8 cellular contexts compared by ENCODE assay signal in the genomic region with DNA sequence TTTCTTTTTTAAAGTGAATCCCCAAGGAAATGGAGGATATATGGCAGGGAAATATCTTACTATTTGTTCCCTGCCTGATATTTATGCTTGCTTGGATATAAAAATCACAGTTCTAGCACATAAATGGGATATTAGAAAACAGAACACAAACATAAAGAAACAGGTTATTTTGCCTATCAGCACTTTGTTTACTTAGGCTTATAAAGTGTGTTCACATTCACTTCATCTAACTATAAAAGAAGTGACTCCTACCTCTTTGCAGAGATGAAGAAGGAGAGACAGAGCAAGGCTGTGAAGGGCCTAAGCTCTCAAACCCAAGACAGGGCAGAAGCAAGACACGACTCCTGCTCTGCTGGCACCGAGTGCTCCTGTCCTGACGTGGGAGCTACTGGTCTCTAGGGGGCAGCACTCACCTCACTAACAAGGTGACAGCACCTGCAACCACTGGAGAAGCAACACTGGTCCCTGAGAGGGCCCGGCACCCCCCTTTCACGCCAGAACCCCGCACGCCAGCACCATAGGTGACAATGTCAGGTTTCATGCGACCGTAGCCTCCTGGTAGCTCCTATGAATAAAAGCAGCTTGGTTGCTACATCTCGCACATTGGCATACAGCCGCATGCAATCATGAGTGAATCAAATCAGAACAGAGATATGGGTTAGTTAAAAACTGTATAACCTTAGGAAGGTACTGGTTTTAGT. TPM values are rescaled to one million over a fixed set of nuclear protein-coding genes. Genes with fewer than 3 reads are reported as not detected.
DNase-seq lines count a peak whose midpoint lies in the region; ATAC-seq and TF ChIP-seq lines count a peak whose summit lies in the region.

No MANE protein-coding gene starts in this region.

- peak; percentile 61 for DNase-seq in DMS153 treated with DMSO at 0.1 percent for 48 hours (lab: John Stamatoyannopoulos, UW; ENCODE audit: unreplicated experiment)
- peak; percentile 30 for DNase-seq in NCI-H510A treated with DMSO at 0.1 percent for 48 hours (lab: John Stamatoyannopoulos, UW)
- peak; percentile 67 to 75 for DNase-seq in activated CD4-positive, alpha-beta T cell treated with anti-CD3 and anti-CD28 coated beads, Interleukin-2, amount 50 U/mL, for 48 hours
- DNase-seq in effector CD8-positive, alpha-beta T cell (lab: John Stamatoyannopoulos, UW) = peak; percentile 49
- peak in 1 of 2 experiments; percentile 58 for DNase-seq in mesothelial cell of epicardium (ENCODE audit: low spot score in 2 of 2, unreplicated experiment in 2 of 2)
- DNase-seq in stimulated activated CD8-positive, alpha-beta memory T cell treated with anti-CD3 and anti-CD28 coated beads, Interleukin-7, amount 100 ng/mL, for 48 hours (ENCODE audit: extremely low read depth in 1 of 2, low read depth in 1 of 2) = peak; percentile 20 to 61
- DNase-seq in NCI-H128 (lab: John Stamatoyannopoulos, UW; ENCODE audit: unreplicated experiment) = no peak

- H3K9me3 Mint-ChIP-seq in mesothelial cell of epicardium = no peaks in the 10 kb centered on the region

- H3K27ac Mint-ChIP-seq in mesothelial cell of epicardium = no peak overlapping the region

- peaks cover 36% of the 10 kb centered on the region for H3K36me3 Mint-ChIP-seq in mesothelial cell of epicardium

- no peaks in the 10 kb centered on the region for H3K27me3 Mint-ChIP-seq in mesothelial cell of epicardium (ENCODE audit: low read depth)

- no peaks in the 10 kb centered on the region for H3K4me1 Mint-ChIP-seq in mesothelial cell of epicardium

- ATAC-seq in HG02642 (IDR thresholded peaks at IDR 0.05; ENCODE audit: poor library complexity, unreplicated experiment) = peak; percentile 53

- no peak overlapping the region for H3K4me3 Mint-ChIP-seq in mesothelial cell of epicardium

- TF ChIP-seq CTCF in mesothelial cell of epicardium (IDR thresholded peaks at IDR 0.05; ENCODE audit: unreplicated experiment) = peak; percentile 53

RNA-seq across cellular contexts. Expression of a gene that starts 32.0 kb away (rescaled TPM):
- 143 to 146 TPM (median 146 TPM) in 3 replicates for total RNA-seq in mesothelial cell of epicardium

RNA-seq across cellular contexts. Expression of a gene that starts 42.1 kb away (rescaled TPM):
- total RNA-seq in mesothelial cell of epicardium = not detected in 3 replicates
